In the genomic region with DNA sequence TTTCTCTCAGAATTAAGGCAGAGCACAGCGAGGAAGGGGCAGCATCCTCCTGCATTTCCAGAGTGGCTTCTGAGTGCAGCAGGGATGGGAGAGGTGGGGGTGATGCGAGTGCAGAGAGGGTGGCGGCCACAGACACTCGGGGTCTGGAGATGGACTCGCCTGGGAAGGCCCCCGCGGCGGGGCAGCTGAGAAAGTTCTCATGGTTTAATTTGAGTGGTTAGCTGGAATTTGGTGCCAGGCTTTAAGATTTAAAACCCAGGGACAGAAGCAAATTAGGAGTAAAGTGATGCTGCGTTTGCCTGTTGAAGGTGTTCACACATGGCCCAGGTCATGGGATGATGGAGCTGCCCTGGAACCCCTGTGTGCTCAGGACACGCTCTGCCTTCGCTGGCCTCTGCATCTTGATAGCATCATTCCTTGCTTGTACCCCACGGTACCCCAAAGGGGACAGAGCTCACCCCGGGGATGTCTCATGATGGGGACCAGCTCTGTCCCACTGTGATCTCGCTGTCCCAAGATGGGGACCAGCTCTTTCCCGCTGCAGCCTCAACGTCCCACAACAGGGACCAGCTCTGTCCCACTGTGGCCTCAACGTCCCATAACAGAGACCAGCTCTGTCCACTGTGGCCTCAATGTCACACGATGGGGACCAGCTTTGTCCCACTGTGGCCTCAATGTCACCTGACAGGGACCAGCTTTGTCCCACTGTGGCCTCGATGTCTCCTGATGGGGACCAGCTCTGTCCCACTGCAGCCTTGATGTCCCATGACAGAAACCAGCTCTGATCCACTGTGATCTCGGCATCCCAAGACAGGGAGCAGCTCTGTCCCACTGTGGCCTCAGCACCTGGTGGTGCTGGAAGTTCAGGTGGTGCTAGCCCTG, we compare ENCODE assay signal across 17 cellular contexts. TPM values are rescaled to one million over a fixed set of nuclear protein-coding genes. Genes with fewer than 3 reads are reported as not detected.
DNase-seq lines count a peak whose midpoint lies in the region; ATAC-seq and TF ChIP-seq lines count a peak whose summit lies in the region.
"Had no signal": no experiment of that assay in that cellular context is flagged by ENCODE, and none has a peak within 500 bp of the region (broad histone marks: within the 10 kb centered on the region; RNA-seq: fewer than 3 reads in every experiment).

No MANE protein-coding gene starts in this region.

- no peak overlapping the region for H3K23ac ChIP-seq in H9 (ENCODE audit: insufficient read length, low read depth, low read length)

- H3K27ac Mint-ChIP-seq in H9 = no peak overlapping the region
- H3K27ac Mint-ChIP-seq in activated T-helper 2 cell treated with anti-CD3 and anti-CD28 coated beads, Interferon-gamma antibody, Interleukin-2, Interleukin-4, amounts not matched to agents 10 μg/mL and 5 μg/mL and 100 μg/mL, durations not matched to agents 14 hours and 24 hours and 36 hours = no peak overlapping the region
- H3K27ac Mint-ChIP-seq in WTC11 = no peak overlapping the region
- H3K27ac Mint-ChIP-seq: GM23338 had no signal

- no peak overlapping the region for H3K4ac ChIP-seq in H9 (ENCODE audit: low read depth, low read length)

- H2BK12ac ChIP-seq in H9 (ENCODE audit: insufficient read length, low read depth, low read length) = no peak overlapping the region

- no peak overlapping the region for H2BK20ac ChIP-seq in H9 (ENCODE audit: low read depth, low read length, poor library complexity, severe bottlenecking)

- H2BK15ac ChIP-seq in H9 (ENCODE audit: low read depth, low read length) = no peak overlapping the region

- H3K4me2 ChIP-seq in H9 (ENCODE audit: insufficient read depth, insufficient read length, low read length) = no peak overlapping the region
- H3K4me2 ChIP-seq: GM23338 had no signal

- H2BK120ac ChIP-seq in H9 (ENCODE audit: low read depth, low read length, poor library complexity, severe bottlenecking) = no peak overlapping the region

- DNase-seq in H9 (peak; percentile 16), lung (ENCODE audit: low spot score) (peak; percentile 25), sciatic nerve (ENCODE audit: low spot score) (no peak), WTC11 (ENCODE audit: low spot score) (no peak), hippocampal formation (lab: John Stamatoyannopoulos, UW) (no peak), germinal center (ENCODE audit: low spot score) (no peak)
- DNase-seq in activated T-helper 2 cell treated with anti-CD3 and anti-CD28 coated beads, Interferon-gamma antibody, Interleukin-2, Interleukin-4, amounts not matched to agents 10 μg/mL and 5 μg/mL and 100 μg/mL, durations not matched to agents 14 hours and 24 hours and 36 hours (ENCODE audit: low spot score) = peak; percentile 6
- DNase-seq: AML-193, Calu3, MV-4-11, NCI-H1417 treated with DMSO at 0.1 percent for 48 hours, NCI-H2029 treated with DMSO at 0.1 percent for 48 hours, NCI-H524 had no signal

- no peaks in the 10 kb centered on the region for H3K79me2 ChIP-seq in H9 (ENCODE audit: insufficient read depth, low read length)

- H3K27ac ChIP-seq in H9 (ENCODE audit: insufficient read length, low read depth, low read length) (no peak overlapping the region), lung (ENCODE audit: low read depth in 1 of 2, low read length in 1 of 2) (no peak overlapping the region)
- H3K27ac ChIP-seq: HL-60 had no signal

- no peaks in the 10 kb centered on the region for H3K9me3 Mint-ChIP-seq in H9
- H3K9me3 Mint-ChIP-seq in activated T-helper 2 cell treated with anti-CD3 and anti-CD28 coated beads, Interferon-gamma antibody, Interleukin-2, Interleukin-4, amounts not matched to agents 10 μg/mL and 5 μg/mL and 100 μg/mL, durations not matched to agents 14 hours and 24 hours and 36 hours = no peaks in the 10 kb centered on the region
- H3K9me3 Mint-ChIP-seq in WTC11 = no peaks in the 10 kb centered on the region
- H3K9me3 Mint-ChIP-seq: GM23338 had no signal

- no peak overlapping the region for H4K91ac ChIP-seq in H9 (ENCODE audit: insufficient read length, low read depth, low read length)

- no peak overlapping the region for H2AFZ ChIP-seq in H9 (ENCODE audit: low read length)
- H2AFZ ChIP-seq: GM23338 had no signal

- no peak overlapping the region for H3K18ac ChIP-seq in H9 (ENCODE audit: insufficient read length, low read depth, low read length)

- H3K4me1 ChIP-seq in H9 (ENCODE audit: insufficient read depth, low read length) (no peaks in the 10 kb centered on the region), lung (ENCODE audit: control insufficient read depth in 2 of 2, insufficient read depth in 2 of 2, low read length in 2 of 2) (no peaks in the 10 kb centered on the region)

- H3K23me2 ChIP-seq in H9 (ENCODE audit: insufficient read length, low read depth, low read length, poor library complexity, severe bottlenecking) = no peaks in the 10 kb centered on the region

- H3K9me3 ChIP-seq in H9 (ENCODE audit: control insufficient read depth, low read depth, low read length) (no peaks in the 10 kb centered on the region), lung (ENCODE audit: control insufficient read depth in 2 of 2, insufficient read depth in 1 of 2, low read length in 1 of 2) (peaks cover 0 to 3% of the 10 kb centered on the region in 2 donors)

- H3K27me3 Mint-ChIP-seq in H9 (ENCODE audit: low read depth) (peaks cover 21% of the 10 kb centered on the region), WTC11 (ENCODE audit: low read depth) (peaks cover 2% of the 10 kb centered on the region; the same call in 1 of the 2 replicates)
- peaks cover 5% of the 10 kb centered on the region for H3K27me3 Mint-ChIP-seq in activated T-helper 2 cell treated with anti-CD3 and anti-CD28 coated beads, Interferon-gamma antibody, Interleukin-2, Interleukin-4, amounts not matched to agents 10 μg/mL and 5 μg/mL and 100 μg/mL, durations not matched to agents 14 hours and 24 hours and 36 hours (ENCODE audit: low read depth)

- H4K8ac ChIP-seq in H9 (replicated peaks; ENCODE audit: insufficient read length, low read depth, low read length) = no peak overlapping the region

- TF ChIP-seq CTCF in H9 (conservative IDR thresholded peaks at IDR 0.05) = no peak
- TF ChIP-seq CTCF in lung (IDR thresholded peaks at IDR 0.05; ENCODE audit: control extremely low read depth, extremely low read depth) = no peak
- no peak for TF ChIP-seq CTCF in WTC11 (IDR thresholded peaks at IDR 0.05)

- H3K36me3 Mint-ChIP-seq in H9 (ENCODE audit: insufficient read depth in 1 of 3, low read depth in 3 of 3) (no peaks in the 10 kb centered on the region), WTC11 (no peaks in the 10 kb centered on the region)
- no peaks in the 10 kb centered on the region for H3K36me3 Mint-ChIP-seq in activated T-helper 2 cell treated with anti-CD3 and anti-CD28 coated beads, Interferon-gamma antibody, Interleukin-2, Interleukin-4, amounts not matched to agents 10 μg/mL and 5 μg/mL and 100 μg/mL, durations not matched to agents 14 hours and 24 hours and 36 hours (ENCODE audit: low read depth)

- POLR2A ChIA-PET in WTC11 (lab: Charles Lee) = no interaction called here

- H3K27me3 ChIP-seq in H9 (ENCODE audit: insufficient read depth, low read length) (no peaks in the 10 kb centered on the region), lung (ENCODE audit: control insufficient read depth, insufficient read depth) (no peaks in the 10 kb centered on the region)

- no peak overlapping the region for H3K4me3 ChIP-seq in lung
- H3K4me3 ChIP-seq: GM12878, GM23338 had no signal

- no peak for ATAC-seq in lung (ENCODE audit: insufficient read depth, low FRiP score)
- peak; percentile 20 for ATAC-seq in sciatic nerve
- ATAC-seq in WTC11 = no peak
- no peak for ATAC-seq in GM21526 (IDR thresholded peaks at IDR 0.05; ENCODE audit: low FRiP score, unreplicated experiment)
- ATAC-seq: GM12878, GM23338 had no signal

- CTCF ChIA-PET in WTC11 (lab: Charles Lee) = interaction anchor here (1.2 to 1.6 kb wide), 2 partner anchors 13 to 17 kb away, joined by 4 to 7 read pairs; no protein-coding TSS in a partner anchor

- H4K20me1 ChIP-seq in H9 (ENCODE audit: control insufficient read depth, insufficient read depth, insufficient read length) = no peaks in the 10 kb centered on the region

- WGBS in H9 (ENCODE audit: extremely low coverage, insufficient read length, low lambda C conversion rate) = no CpG with 5 or more reads among the region's 20 CpGs
- 86 to 90% methylated on average over 20 of the region's 20 CpGs for WGBS in lung, 2 donors

- intact Hi-C loops in activated T-helper 2 cell treated with anti-CD3 and anti-CD28 coated beads, Interferon-gamma antibody, Interleukin-2, Interleukin-4, amounts not matched to agents 10 μg/mL and 5 μg/mL and 100 μg/mL, durations not matched to agents 14 hours and 24 hours and 36 hours (cut with micrococcal nuclease) = no loop called here
- intact Hi-C loops in sciatic nerve (cut with DNase I) = no loop called here

- H2AK5ac ChIP-seq in H9 (ENCODE audit: insufficient read length, low read length) = no peak overlapping the region

- no peaks in the 10 kb centered on the region for H3K36me3 ChIP-seq in lung (ENCODE audit: control insufficient read depth in 2 of 2, insufficient read depth in 2 of 2, low read length in 2 of 2)

- H3K4me1 Mint-ChIP-seq in H9 (0 out of 4 replicates have a peak, but pooled peaks cover 0 to 3% of the 10 kb centered on the region in 2 experiments), WTC11 (no peaks in the 10 kb centered on the region)
- H3K4me1 Mint-ChIP-seq in activated T-helper 2 cell treated with anti-CD3 and anti-CD28 coated beads, Interferon-gamma antibody, Interleukin-2, Interleukin-4, amounts not matched to agents 10 μg/mL and 5 μg/mL and 100 μg/mL, durations not matched to agents 14 hours and 24 hours and 36 hours (ENCODE audit: low read depth) = peaks cover 5% of the 10 kb centered on the region
- H3K4me1 Mint-ChIP-seq: GM23338 had no signal

- H3K79me1 ChIP-seq in H9 (ENCODE audit: insufficient read depth, low read depth, low read length, poor library complexity, severe bottlenecking) = no peaks in the 10 kb centered on the region

- no peak overlapping the region for H3K14ac ChIP-seq in H9 (ENCODE audit: insufficient read depth, low read length)

- no peak overlapping the region for H2BK5ac ChIP-seq in H9 (ENCODE audit: insufficient read length, low read length)

- H3K9ac ChIP-seq in H9 (ENCODE audit: extremely low read depth, insufficient read length, low read length) = no peak overlapping the region

- H4K5ac ChIP-seq in H9 (ENCODE audit: insufficient read length, low read depth, low read length) = no peak overlapping the region

- H3K56ac ChIP-seq in H9 (ENCODE audit: insufficient read length, low read depth, low read length) = no peak overlapping the region

- H3K4me3 Mint-ChIP-seq in H9 (no peak overlapping the region), WTC11 (no peak overlapping the region)
- H3K4me3 Mint-ChIP-seq in activated T-helper 2 cell treated with anti-CD3 and anti-CD28 coated beads, Interferon-gamma antibody, Interleukin-2, Interleukin-4, amounts not matched to agents 10 μg/mL and 5 μg/mL and 100 μg/mL, durations not matched to agents 14 hours and 24 hours and 36 hours (ENCODE audit: low read depth) = no peak overlapping the region
- H3K4me3 Mint-ChIP-seq: GM23338 had no signal

- H3T11ph ChIP-seq in H9 (ENCODE audit: low read length) = no peak overlapping the region

RNA-seq across cellular contexts. Expression of gene TMEM18, which starts 27.5 kb away (rescaled TPM):
- total RNA-seq in H9 (2021) = 28.3 and 30.7 TPM in 2 replicates
- total RNA-seq in activated T-helper 2 cell treated with anti-CD3 and anti-CD28 coated beads, Interferon-gamma antibody, Interleukin-2, Interleukin-4, amounts not matched to agents 10 μg/mL and 5 μg/mL and 100 μg/mL, durations not matched to agents 14 hours and 24 hours and 36 hours = 24.1 and 26.3 TPM in 2 replicates
- total RNA-seq in lung = 10 to 100 TPM; 20.0 to 22.8 TPM
- polyA plus RNA-seq in lung = 10 to 100 TPM; 19.5 to 36.0 TPM
- 27.0 TPM for total RNA-seq in sciatic nerve
- total RNA-seq in WTC11 (2021) = 23.9 to 27.4 TPM (median 24.0 TPM) in 3 replicates

Comparison
In these comparisons a context has a peak if more than half of its experiments do, and no peak if none do; other contexts are left out.
1. DNase-seq: peak in H9 (single experiment), activated T-helper 2 cell treated with anti-CD3 and anti-CD28 coated beads, Interferon-gamma antibody, Interleukin-2, Interleukin-4, amounts not matched to agents 10 μg/mL and 5 μg/mL and 100 μg/mL, durations not matched to agents 14 hours and 24 hours and 36 hours (single experiment) and lung (single experiment); none in sciatic nerve (single experiment), WTC11 (single experiment), hippocampal formation (0 of 2) and germinal center (single experiment).